Comparison of ENCODE assay signal across 8 cellular contexts in genomic region chr16:380837-381787, GRCh38. TPM values are rescaled to one million over a fixed set of nuclear protein-coding genes. Genes with fewer than 3 reads are reported as not detected.
A peak's percentile ranks its signal among the peaks of the same experiment; 100 is the strongest.
DNase-seq lines count a peak whose midpoint lies in the region; ATAC-seq and TF ChIP-seq lines count a peak whose summit lies in the region.

No MANE protein-coding gene starts in this region.

- H3K9me3 ChIP-seq in CD8-positive, alpha-beta memory T cell (ENCODE audit: low read length) = no peaks in the 10 kb centered on the region
- H3K9me3 ChIP-seq in MG63 (no peaks in the 10 kb centered on the region), body of pancreas (no peaks in the 10 kb centered on the region)

- H3K4me3 Mint-ChIP-seq in CD8-positive, alpha-beta memory T cell = peak overlapping the region in 6 of 7 donors; percentile 53 to 80 (median 68)

- H3K27ac Mint-ChIP-seq in CD8-positive, alpha-beta memory T cell = peak overlapping the region in 4 of 8 donors; percentile 19 to 96 (median 40)

- POLR2A ChIA-PET in CD8-positive, alpha-beta memory T cell (lab: Charles Lee) = interaction anchor here (1.0 to 2.0 kb wide), 2 partner anchors 11 to 26 kb away, joined by 3 to 9 read pairs; partner anchors contain the start of gene MRPL28

- ATAC-seq in GM21360 (IDR thresholded peaks at IDR 0.05; ENCODE audit: unreplicated experiment) (peak; percentile 7), body of pancreas (peak; percentile 15), left lobe of liver (peak; percentile 38)

- DNase-seq in CD8-positive, alpha-beta memory T cell = no peak
- DNase-seq in MG63 = peak; percentile 54
- DNase-seq in body of pancreas = peak; percentile 43 to 51 (median 45)
- DNase-seq in left lobe of liver (ENCODE audit: low spot score) = peak; percentile 53
- peak in 5 of 49 donors; percentile 11 to 85 (median 36) for DNase-seq in substantia nigra (lab: John Stamatoyannopoulos, UW)
- DNase-seq in Kasumi-1 (lab: John Stamatoyannopoulos, UW) = no peak
- no peak for DNase-seq in dedifferentiated amniotic fluid mesenchymal stem cell (ENCODE audit: extremely low spot score)

- H3K9me3 Mint-ChIP-seq in CD8-positive, alpha-beta memory T cell = no peaks in the 10 kb centered on the region

- no peak for TF ChIP-seq CTCF in body of pancreas (IDR thresholded peaks at IDR 0.05)

- H3K27ac ChIP-seq in CD8-positive, alpha-beta memory T cell (ENCODE audit: low read depth, low read length) = peak overlapping the region; percentile 24
- peak overlapping the region; percentile 89 to 97 (median 92) for H3K27ac ChIP-seq in body of pancreas
- peak overlapping the region; percentile 74 for H3K27ac ChIP-seq in substantia nigra (ENCODE audit: low read depth, low read length, poor library complexity, severe bottlenecking)

- no peaks in the 10 kb centered on the region for H3K27me3 ChIP-seq in CD8-positive, alpha-beta memory T cell (ENCODE audit: insufficient read depth, low read length, poor library complexity, severe bottlenecking)
- no peaks in the 10 kb centered on the region for H3K27me3 ChIP-seq in MG63
- no peaks in the 10 kb centered on the region for H3K27me3 ChIP-seq in body of pancreas

- H3K4me3 ChIP-seq in CD8-positive, alpha-beta memory T cell (ENCODE audit: low read length) = peak overlapping the region; percentile 49
- H3K4me3 ChIP-seq in MG63 = peak overlapping the region; percentile 73
- H3K4me3 ChIP-seq in body of pancreas = peak overlapping the region; percentile 91 to 92

- peak in 2 of 3 donors; percentile 32 to 33 for TF ChIP-seq POLR2A in body of pancreas (IDR thresholded peaks at IDR 0.05)

- H3K27me3 Mint-ChIP-seq in CD8-positive, alpha-beta memory T cell = no peaks in the 10 kb centered on the region

- peaks cover 20 to 33% (median 21%) of the 10 kb centered on the region in 3 donors for H3K4me1 Mint-ChIP-seq in CD8-positive, alpha-beta memory T cell

- H3K36me3 Mint-ChIP-seq in CD8-positive, alpha-beta memory T cell = peaks cover 0 to 9% (median 0%) of the 10 kb centered on the region in 3 donors

- intact Hi-C loops in body of pancreas (cut with DNase I) = no loop called here

- no peaks in the 10 kb centered on the region for H3K36me3 ChIP-seq in CD8-positive, alpha-beta memory T cell (ENCODE audit: insufficient read depth, low read length)
- H3K36me3 ChIP-seq in MG63 = peaks cover 3% of the 10 kb centered on the region
- H3K36me3 ChIP-seq in body of pancreas (replicated peaks in 1 of 2; ENCODE audit: insufficient read depth in 1 of 2, low read depth in 2 of 2) = peaks cover 11% of the 10 kb centered on the region in 2 donors

- peaks cover 19% of the 10 kb centered on the region for H3K4me1 ChIP-seq in CD8-positive, alpha-beta memory T cell (ENCODE audit: insufficient read depth, low read length)
- peaks cover 37% of the 10 kb centered on the region for H3K4me1 ChIP-seq in body of pancreas

- CTCF ChIA-PET in CD8-positive, alpha-beta memory T cell (lab: Charles Lee) = interaction anchor here (0.7 to 1.3 kb wide), 3 partner anchors 20 to 146 kb away, joined by 3 read pairs; partner anchors contain the start of gene DECR2

- 0 to 1% methylated on average over 5 to 52 of the region's 83 CpGs for WGBS in body of pancreas, 2 donors

RNA-seq across cellular contexts. Expression of gene PGAP6, which starts 0.7 kb away (rescaled TPM):
- 10 to 100 TPM; 36.1 to 36.2 TPM for total RNA-seq in CD8-positive, alpha-beta memory T cell
- polyA plus RNA-seq in CD8-positive, alpha-beta memory T cell = 23.1 TPM
- 34.2 and 35.5 TPM in 2 replicates for total RNA-seq in MG63 (2014; rRNA removed; shearing (Covaris generic); ENCODE audit: low replicate concordance)
- total RNA-seq in body of pancreas (100 to 1,000 TPM in 1 of 2 donors, 10 to 100 TPM in 1; 83.8 to 113 TPM), left lobe of liver (32.6 TPM)

RNA-seq across cellular contexts. Expression of gene MRPL28, which starts 10.8 kb away (rescaled TPM):
- 10 to 100 TPM; 90.2 to 98.0 TPM for total RNA-seq in CD8-positive, alpha-beta memory T cell
- 67.8 TPM for polyA plus RNA-seq in CD8-positive, alpha-beta memory T cell
- total RNA-seq in MG63 (2014; rRNA removed; shearing (Covaris generic); ENCODE audit: low replicate concordance) = 172 and 192 TPM in 2 replicates
- total RNA-seq in body of pancreas = 10 to 100 TPM; 22.1 to 31.0 TPM
- 36.1 TPM for total RNA-seq in left lobe of liver

RNA-seq across cellular contexts. Expression of gene NME4, which starts 15.9 kb away (rescaled TPM):
- total RNA-seq in CD8-positive, alpha-beta memory T cell = 10 to 100 TPM; 14.1 to 15.4 TPM
- 49.9 TPM for polyA plus RNA-seq in CD8-positive, alpha-beta memory T cell
- 188 and 350 TPM in 2 replicates for total RNA-seq in MG63 (2014; rRNA removed; shearing (Covaris generic); ENCODE audit: low replicate concordance)
- total RNA-seq in body of pancreas = 10 to 100 TPM; 20.2 to 33.0 TPM
- 64.9 TPM for total RNA-seq in left lobe of liver

RNA-seq across cellular contexts. Expression of gene DECR2, which starts 20.6 kb away (rescaled TPM):
- total RNA-seq in CD8-positive, alpha-beta memory T cell = 1 to 10 TPM; 6.8 to 7.9 TPM
- 3.9 TPM for polyA plus RNA-seq in CD8-positive, alpha-beta memory T cell
- total RNA-seq in MG63 (2014; rRNA removed; shearing (Covaris generic); ENCODE audit: low replicate concordance) = 31.6 and 37.1 TPM in 2 replicates
- 10 to 100 TPM; 38.9 to 41.2 TPM for total RNA-seq in body of pancreas
- total RNA-seq in left lobe of liver = 109 TPM

RNA-seq across cellular contexts. Expression of gene AXIN1, which starts 28.6 kb away (rescaled TPM):
- 10 to 100 TPM; 24.7 to 26.3 TPM for total RNA-seq in CD8-positive, alpha-beta memory T cell
- polyA plus RNA-seq in CD8-positive, alpha-beta memory T cell = 6.9 TPM
- total RNA-seq in MG63 (2014; rRNA removed; shearing (Covaris generic); ENCODE audit: low replicate concordance) = 46.9 and 48.3 TPM in 2 replicates
- total RNA-seq in body of pancreas (10 to 100 TPM; 14.8 TPM), left lobe of liver (8.5 TPM)

Comparison
In these comparisons a context has a peak if more than half of its experiments do, and no peak if none do; other contexts are left out.
1. DNase-seq: peak in MG63 (single experiment), body of pancreas (4 of 4) and left lobe of liver (single experiment); none in CD8-positive, alpha-beta memory T cell (0 of 5), Kasumi-1 (0 of 2) and dedifferentiated amniotic fluid mesenchymal stem cell (single experiment).
2. H3K27ac ChIP-seq: peak in every context shown above with its lines; median percentile 92 in body of pancreas; 74 in substantia nigra; 24 in CD8-positive, alpha-beta memory T cell.
3. Peak in every context shown above with its lines, with median percentiles within 50 percentile points of each other: H3K4me3 ChIP-seq and ATAC-seq.